In the genomic region with DNA sequence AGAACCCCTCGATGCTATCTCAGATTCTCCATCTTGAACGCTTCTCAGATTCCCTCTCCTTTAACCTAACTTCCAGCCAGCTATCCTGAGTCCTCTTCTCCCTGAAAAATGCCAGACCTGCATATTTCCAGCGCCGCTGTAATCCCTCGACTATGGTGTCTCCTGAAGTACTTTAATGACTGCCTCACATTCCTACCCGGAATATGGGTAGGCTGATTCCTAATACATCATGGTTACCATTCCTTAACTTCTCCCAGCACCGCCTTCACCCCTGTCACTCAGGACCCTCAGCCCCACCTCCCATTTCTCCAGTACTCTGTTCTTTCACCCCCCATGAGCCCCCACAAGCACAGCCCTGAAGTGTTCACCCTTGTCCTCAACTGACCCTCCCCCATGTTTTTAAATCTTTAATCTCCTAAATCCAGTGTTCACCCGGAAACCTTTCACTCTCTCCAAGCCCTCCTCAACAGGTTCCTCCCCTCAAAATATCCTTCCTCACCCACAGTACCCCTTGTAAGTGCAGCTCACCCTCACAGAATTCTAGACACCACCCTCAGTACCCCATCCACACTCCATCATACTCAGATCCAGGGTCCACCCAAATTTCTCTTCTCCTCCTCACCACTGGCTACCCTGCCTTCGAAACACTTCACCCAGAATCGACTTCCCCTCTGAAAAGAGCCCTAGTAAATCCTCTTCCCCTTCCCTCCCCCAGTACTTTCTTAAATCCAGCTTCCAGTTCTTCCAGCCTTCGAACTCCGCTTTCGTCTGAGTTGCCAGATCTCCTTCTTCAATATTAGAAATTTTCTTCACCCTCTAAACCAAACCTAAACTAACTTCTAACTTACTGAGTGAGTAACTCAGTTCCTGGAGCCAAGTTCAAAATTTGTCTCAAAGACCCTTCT, we compare ENCODE assay signal across 8 cellular contexts. TPM values are rescaled to one million over a fixed set of nuclear protein-coding genes. Genes with fewer than 3 reads are reported as not detected.
DNase-seq lines count a peak whose midpoint lies in the region; ATAC-seq and TF ChIP-seq lines count a peak whose summit lies in the region.

No MANE protein-coding gene starts in this region.

- H3K4me1 ChIP-seq in HEK293 (ENCODE audit: control insufficient read depth, insufficient read depth, low read length) = peaks cover 4% of the 10 kb centered on the region; the same call in 1 of the 2 replicates
- H3K4me1 ChIP-seq in hepatocyte (ENCODE audit: insufficient read depth) = peaks cover 20% of the 10 kb centered on the region

- peak overlapping the region; percentile 74; the same call in 1 of the 2 replicates for H3K27ac ChIP-seq in HEK293 (ENCODE audit: extremely low read depth, low read depth, low read length)
- peak overlapping the region; percentile 97 for H3K27ac ChIP-seq in hepatocyte
- peak overlapping the region; percentile 92 to 100 (median 99) for H3K27ac ChIP-seq in skin epidermis

- peak overlapping the region; percentile 90 for H3K27ac Mint-ChIP-seq in activated T-helper 2 cell treated with anti-CD3 and anti-CD28 coated beads, Interferon-gamma antibody, Interleukin-2, Interleukin-4, amounts not matched to agents 10 μg/mL and 5 μg/mL and 100 μg/mL, durations not matched to agents 14 hours and 24 hours and 36 hours

- peak overlapping the region; percentile 88 for H3K4me2 ChIP-seq in hepatocyte

- H3K79me2 ChIP-seq in hepatocyte = peaks cover 37% of the 10 kb centered on the region

- peak overlapping the region; percentile 61 for H2AFZ ChIP-seq in hepatocyte

- no peak for ATAC-seq in HG03025 (IDR thresholded peaks at IDR 0.05; ENCODE audit: low FRiP score, unreplicated experiment)

- no peaks in the 10 kb centered on the region for H3K9me3 Mint-ChIP-seq in activated T-helper 2 cell treated with anti-CD3 and anti-CD28 coated beads, Interferon-gamma antibody, Interleukin-2, Interleukin-4, amounts not matched to agents 10 μg/mL and 5 μg/mL and 100 μg/mL, durations not matched to agents 14 hours and 24 hours and 36 hours

- no peaks in the 10 kb centered on the region for H3K27me3 ChIP-seq in hepatocyte

- no peaks in the 10 kb centered on the region for H3K27me3 Mint-ChIP-seq in activated T-helper 2 cell treated with anti-CD3 and anti-CD28 coated beads, Interferon-gamma antibody, Interleukin-2, Interleukin-4, amounts not matched to agents 10 μg/mL and 5 μg/mL and 100 μg/mL, durations not matched to agents 14 hours and 24 hours and 36 hours (ENCODE audit: low read depth)

- no peaks in the 10 kb centered on the region for H3K9me3 ChIP-seq in HEK293 (ENCODE audit: control insufficient read depth, insufficient read depth, low read depth, low read length)
- no peaks in the 10 kb centered on the region for H3K9me3 ChIP-seq in hepatocyte (ENCODE audit: low read depth)

- 36% methylated on average over 13 of the region's 13 CpGs for WGBS in hepatocyte (ENCODE audit: low lambda C conversion rate, missing lambda C conversion rate)

- no peaks in the 10 kb centered on the region for H3K9me2 ChIP-seq in hepatocyte (replicated peaks; ENCODE audit: insufficient read depth)

- H3K36me3 ChIP-seq in HEK293 (ENCODE audit: control insufficient read depth in 2 of 2, insufficient read depth in 1 of 2, low read length in 2 of 2) = peaks cover 0 to 28% of the 10 kb centered on the region in 2 experiments; a peak in 1 of 3 replicates
- H3K36me3 ChIP-seq in hepatocyte (replicated peaks; ENCODE audit: insufficient read depth, low read depth) = no peaks in the 10 kb centered on the region

- H4K20me1 ChIP-seq in hepatocyte (ENCODE audit: insufficient read depth, poor library complexity, severe bottlenecking) = no peaks in the 10 kb centered on the region

- peak overlapping the region; percentile 83 for H3K4me3 ChIP-seq in HEK293 (ENCODE audit: low read depth, low read length)
- peak overlapping the region; percentile 68 for H3K4me3 ChIP-seq in hepatocyte
- H3K4me3 ChIP-seq in skin epidermis = peak overlapping the region; percentile 70 to 100 (median 91)

- CTCF ChIA-PET in HEK293 (lab: Yijun Ruan, JAX) = interaction anchor here (0.7 to 1.7 kb wide), 2 partner anchors 12 to 127 kb away, joined by 4 to 5 read pairs; no protein-coding TSS in a partner anchor

- POLR2A ChIA-PET in HEK293 (lab: Yijun Ruan, JAX) = no interaction called here

- peak overlapping the region; percentile 89 for H3K4me3 Mint-ChIP-seq in activated T-helper 2 cell treated with anti-CD3 and anti-CD28 coated beads, Interferon-gamma antibody, Interleukin-2, Interleukin-4, amounts not matched to agents 10 μg/mL and 5 μg/mL and 100 μg/mL, durations not matched to agents 14 hours and 24 hours and 36 hours (ENCODE audit: low read depth)

- DNase-seq in A172 (ENCODE audit: low spot score) (peak; percentile 8), hepatocyte (ENCODE audit: low spot score) (no peak), NCI-H1694 treated with DMSO at 0.1 percent for 48 hours (lab: John Stamatoyannopoulos, UW) (no peak), NCI-H2171 treated with DMSO at 0.1 percent for 48 hours (lab: John Stamatoyannopoulos, UW) (no peak)
- DNase-seq in activated T-helper 2 cell treated with anti-CD3 and anti-CD28 coated beads, Interferon-gamma antibody, Interleukin-2, Interleukin-4, amounts not matched to agents 10 μg/mL and 5 μg/mL and 100 μg/mL, durations not matched to agents 14 hours and 24 hours and 36 hours (ENCODE audit: low spot score) = no peak

- TF ChIP-seq CTCF in HEK293 (tag by site-specific recombination; IDR thresholded peaks at IDR 0.05) = no peak
- TF ChIP-seq CTCF in hepatocyte (IDR thresholded peaks at IDR 0.05; ENCODE audit: poor library complexity) = no peak

- H3K36me3 Mint-ChIP-seq in activated T-helper 2 cell treated with anti-CD3 and anti-CD28 coated beads, Interferon-gamma antibody, Interleukin-2, Interleukin-4, amounts not matched to agents 10 μg/mL and 5 μg/mL and 100 μg/mL, durations not matched to agents 14 hours and 24 hours and 36 hours (ENCODE audit: low read depth) = peaks cover 31% of the 10 kb centered on the region

- intact Hi-C loops in activated T-helper 2 cell treated with anti-CD3 and anti-CD28 coated beads, Interferon-gamma antibody, Interleukin-2, Interleukin-4, amounts not matched to agents 10 μg/mL and 5 μg/mL and 100 μg/mL, durations not matched to agents 14 hours and 24 hours and 36 hours (cut with micrococcal nuclease) = loop anchor here (10.0 kb wide), 3 partner anchors 57 to 857 kb away; partner anchors contain the start of genes TCEANC2 and TMEM59

- H3K4me1 Mint-ChIP-seq in activated T-helper 2 cell treated with anti-CD3 and anti-CD28 coated beads, Interferon-gamma antibody, Interleukin-2, Interleukin-4, amounts not matched to agents 10 μg/mL and 5 μg/mL and 100 μg/mL, durations not matched to agents 14 hours and 24 hours and 36 hours (ENCODE audit: low read depth) = peaks cover 22% of the 10 kb centered on the region

TF ChIP-seq in HEK293, 187 proteins besides CTCF, POLR2A, EP300 and RAD21 (continues in another document):
- TF ChIP-seq ZBTB7A (tag by site-specific recombination; IDR thresholded peaks at IDR 0.05; ENCODE audit: low read depth) (no peak), PATZ1 (tag by site-specific recombination; IDR thresholded peaks at IDR 0.05) (peak; percentile 54), YY1 (tag by site-specific recombination; IDR thresholded peaks at IDR 0.05) (0 out of 2 replicates have a peak, but pooled peaks have one; percentile 18), SCRT1 (tag by site-specific recombination; IDR thresholded peaks at IDR 0.05; ENCODE audit: borderline replicate concordance) (peak; percentile 76), SP2 (tag by site-specific recombination; IDR thresholded peaks at IDR 0.05) (peak; percentile 43), ZNF335 (tag by site-specific recombination; conservative IDR thresholded peaks at IDR 0.05) (peak; percentile 46), ZNF600 (tag by site-specific recombination; IDR thresholded peaks at IDR 0.05) (peak; percentile 29; the same call in 1 of the 2 replicates)

RNA-seq across cellular contexts. Expression of gene CPT2, which starts 0.9 kb away (rescaled TPM):
- total RNA-seq in A172 (2014; rRNA removed; shearing (Covaris generic)) = 13.9 and 18.4 TPM in 2 replicates
- 23.3 and 25.3 TPM in 2 replicates for total RNA-seq in activated T-helper 2 cell treated with anti-CD3 and anti-CD28 coated beads, Interferon-gamma antibody, Interleukin-2, Interleukin-4, amounts not matched to agents 10 μg/mL and 5 μg/mL and 100 μg/mL, durations not matched to agents 14 hours and 24 hours and 36 hours
- total RNA-seq in hepatocyte = 25.0 and 29.3 TPM in 2 replicates
- 22.8 and 29.1 TPM in 2 replicates for polyA plus RNA-seq in hepatocyte

RNA-seq across cellular contexts. Expression of gene CZIB, which starts 22.9 kb away (rescaled TPM):
- total RNA-seq in A172 (2014; rRNA removed; shearing (Covaris generic)) = 51.1 and 58.8 TPM in 2 replicates
- total RNA-seq in activated T-helper 2 cell treated with anti-CD3 and anti-CD28 coated beads, Interferon-gamma antibody, Interleukin-2, Interleukin-4, amounts not matched to agents 10 μg/mL and 5 μg/mL and 100 μg/mL, durations not matched to agents 14 hours and 24 hours and 36 hours = 46.7 and 47.4 TPM in 2 replicates
- 40.7 and 51.9 TPM in 2 replicates for total RNA-seq in hepatocyte
- polyA plus RNA-seq in hepatocyte = 53.9 and 61.0 TPM in 2 replicates

RNA-seq across cellular contexts. Expression of gene MAGOH, which starts 40.8 kb away (rescaled TPM):
- 54.1 and 73.2 TPM in 2 replicates for total RNA-seq in A172 (2014; rRNA removed; shearing (Covaris generic))
- 89.0 and 90.2 TPM in 2 replicates for total RNA-seq in activated T-helper 2 cell treated with anti-CD3 and anti-CD28 coated beads, Interferon-gamma antibody, Interleukin-2, Interleukin-4, amounts not matched to agents 10 μg/mL and 5 μg/mL and 100 μg/mL, durations not matched to agents 14 hours and 24 hours and 36 hours
- total RNA-seq in hepatocyte = 28.4 and 31.8 TPM in 2 replicates
- 26.7 and 35.2 TPM in 2 replicates for polyA plus RNA-seq in hepatocyte

RNA-seq across cellular contexts. Expression of gene SLC1A7, which starts 55.1 kb away (rescaled TPM):
- total RNA-seq in A172 (2014; rRNA removed; shearing (Covaris generic)) = not detected in 2 replicates
- not detected in 2 replicates for total RNA-seq in activated T-helper 2 cell treated with anti-CD3 and anti-CD28 coated beads, Interferon-gamma antibody, Interleukin-2, Interleukin-4, amounts not matched to agents 10 μg/mL and 5 μg/mL and 100 μg/mL, durations not matched to agents 14 hours and 24 hours and 36 hours
- not detected in 2 replicates for total RNA-seq in hepatocyte
- polyA plus RNA-seq in hepatocyte = 0.46 TPM in 1 of 2 replicates, not detected in the other
